9 cellular contexts compared by ENCODE assay signal in genomic region chr6:169654590-169655391, GRCh38. TPM values are rescaled to one million over a fixed set of nuclear protein-coding genes. Genes with fewer than 3 reads are reported as not detected.
DNase-seq lines count a peak whose midpoint lies in the region; FAIRE-seq and TF ChIP-seq lines count a peak whose summit lies in the region.
"Had no signal": no experiment of that assay in that cellular context is flagged by ENCODE, and none has a peak within 500 bp of the region (broad histone marks: within the 10 kb centered on the region; RNA-seq: fewer than 3 reads in every experiment).

No MANE protein-coding gene starts in this region.

- in situ Hi-C loops in KBM-7 (cut with MboI; ENCODE audit: low pct_unique_long_range_greater_than_20kb, low sequenced_read_pairs): no loop called here

- H3K27ac Mint-ChIP-seq in nephron: peak overlapping the region; percentile 68 to 86 (median 85)

- 0 out of 2 replicates have a peak, but pooled peaks have one; percentile 3 for TF ChIP-seq POLR2A in H54 (IDR thresholded peaks at IDR 0.05; ENCODE audit: low read depth, low read length)

- peaks cover 16% of the 10 kb centered on the region for H3K4me1 Mint-ChIP-seq in nephron

- H3K27me3 Mint-ChIP-seq in nephron (ENCODE audit: low read depth): no peaks in the 10 kb centered on the region

- H3K9me3 Mint-ChIP-seq in nephron: no peaks in the 10 kb centered on the region

- peak; percentile 47 for TF ChIP-seq CTCF in epithelial cell of proximal tubule (conservative IDR thresholded peaks at IDR 0.05; ENCODE audit: low read depth, low read length)
- TF ChIP-seq CTCF in nephron (IDR thresholded peaks at IDR 0.05; ENCODE audit: unreplicated experiment in 3 of 3): peak in 2 of 3 experiments; percentile 25 to 35

- peak overlapping the region; percentile 85 to 92 (median 87) for H3K4me3 Mint-ChIP-seq in nephron

- peak overlapping the region; percentile 54 for H3K4me3 ChIP-seq in epithelial cell of proximal tubule (ENCODE audit: low read depth, low read length)

- no peak for FAIRE-seq in H54 (lab: Jason Lieb, UNC)
- FAIRE-seq: frontal cortex had no signal

- DNase-seq in EH (ENCODE audit: low read depth) (peak; percentile 77), H54 (ENCODE audit: insufficient read length, low spot score) (peak; percentile 33), NCI-H2171 treated with DMSO at 0.1 percent for 48 hours (lab: John Stamatoyannopoulos, UW) (peak; percentile 29), activated T-cell treated with anti-CD3 and anti-CD28 coated beads for 48 hours (ENCODE audit: low read depth) (peak; percentile 47), epithelial cell of proximal tubule (ENCODE audit: low read depth) (no peak), KBM-7 (no peak)
- DNase-seq in stimulated activated naive CD4-positive, alpha-beta T cell treated with Interleukin-2 at 50 U/mL for 16 hours (lab: John Stamatoyannopoulos, UW): peak; percentile 62

- H3K36me3 Mint-ChIP-seq in nephron (ENCODE audit: low read depth): peaks cover 53% of the 10 kb centered on the region

RNA-seq across cellular contexts. Expression of gene WDR27, which starts 47.0 kb away (rescaled TPM):
- total RNA-seq in epithelial cell of proximal tubule: 12.0 and 27.2 TPM in 2 replicates

RNA-seq across cellular contexts. Expression of gene C6orf120, which starts 47.1 kb away (rescaled TPM):
- 27.1 and 41.2 TPM in 2 replicates for total RNA-seq in epithelial cell of proximal tubule

Comparison
In these comparisons a context has a peak if more than half of its experiments do, and no peak if none do; other contexts are left out.
1. DNase-seq: peak in EH (single experiment), H54 (single experiment), NCI-H2171 treated with DMSO at 0.1 percent for 48 hours (single experiment), activated T-cell treated with anti-CD3 and anti-CD28 coated beads for 48 hours (single experiment) and stimulated activated naive CD4-positive, alpha-beta T cell treated with Interleukin-2 at 50 U/mL for 16 hours (single experiment); none in epithelial cell of proximal tubule (single experiment) and KBM-7 (single experiment).